ENCODE assay signal across 12 cellular contexts in the genomic region with DNA sequence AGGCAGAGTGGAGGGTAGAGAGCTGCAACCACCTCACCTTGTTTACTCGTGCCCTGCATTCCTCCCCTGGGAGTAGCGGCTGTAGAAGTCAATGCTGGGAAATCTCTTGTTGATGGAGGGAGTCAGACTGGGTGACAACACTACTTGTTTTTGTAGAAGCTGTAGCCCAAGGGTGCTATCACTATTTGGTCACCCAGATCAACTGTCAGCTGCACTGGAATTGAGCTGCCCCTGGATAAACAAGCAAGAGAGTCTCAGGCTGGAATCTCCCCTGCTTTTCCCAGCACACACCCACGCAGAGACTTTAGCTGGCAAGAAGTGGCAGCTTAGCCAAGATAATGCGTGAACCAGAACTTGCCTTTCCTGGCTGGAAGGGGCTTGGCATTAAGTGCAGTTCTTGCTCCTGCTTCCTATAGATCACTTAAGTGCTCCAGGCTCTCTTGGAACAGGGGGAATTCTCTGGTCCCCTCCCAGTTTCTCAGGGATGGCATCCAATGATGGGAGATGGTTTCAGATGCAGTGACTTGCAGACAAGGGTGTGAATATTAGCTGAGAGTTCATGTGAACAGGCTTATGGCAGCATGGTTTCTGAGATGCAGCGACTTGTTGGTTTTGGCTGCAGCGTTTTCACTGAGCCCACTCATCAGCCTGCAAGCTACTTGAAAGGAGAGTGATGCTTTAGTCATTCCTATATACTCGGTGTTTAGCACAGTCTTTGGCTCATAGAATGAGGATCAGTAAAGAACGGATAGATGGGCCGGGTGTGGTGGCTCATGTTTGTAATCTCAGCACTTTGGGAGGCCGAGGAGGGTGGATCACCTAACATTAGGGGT. TPM values are rescaled to one million over a fixed set of nuclear protein-coding genes. Genes with fewer than 3 reads are reported as not detected.
DNase-seq lines count a peak whose midpoint lies in the region; TF ChIP-seq lines count a peak whose summit lies in the region.
"Had no signal": no experiment of that assay in that cellular context is flagged by ENCODE, and none has a peak within 500 bp of the region (broad histone marks: within the 10 kb centered on the region; RNA-seq: fewer than 3 reads in every experiment).

No MANE protein-coding gene starts in this region.

- peaks cover 55% of the 10 kb centered on the region for H3K4me1 ChIP-seq in suprapubic skin

- H3K27me3 ChIP-seq in suprapubic skin: no peaks in the 10 kb centered on the region

- H3K36me3 Mint-ChIP-seq in brain: peaks cover 33% of the 10 kb centered on the region

- no peak for TF ChIP-seq EP300 in suprapubic skin (IDR thresholded peaks at IDR 0.05)

- H3K9me3 ChIP-seq in suprapubic skin: no peaks in the 10 kb centered on the region

- DNase-seq in NCI-H1092 treated with DMSO at 0.1 percent for 48 hours (lab: John Stamatoyannopoulos, UW) (peak; percentile 24), NCI-H1092 (lab: John Stamatoyannopoulos, UW) (no peak), kidney tubule cell (ENCODE audit: low spot score) (peak; percentile 10), suprapubic skin (ENCODE audit: low spot score in 2 of 2) (peak in 1 of 2 donors; percentile 46), retina (no peak), nucleus accumbens (lab: John Stamatoyannopoulos, UW) (no peak), NCI-H1694 (lab: John Stamatoyannopoulos, UW) (no peak)
- DNase-seq: 8988T; activated CD4-positive, alpha-beta T cell treated with anti-CD3 and anti-CD28 coated beads, Interleukin-2, amount 50 U/mL, for 48 hours; caudate nucleus; stimulated activated CD4-positive, alpha-beta T cell treated with anti-CD3 and anti-CD28 coated beads, Interleukin-12 subunit alpha, Interleukin-12 subunit beta, amount 100 ng/mL, for 4 hours had no signal

- WGBS in suprapubic skin: 41% methylated on average over 8 of the region's 10 CpGs

- peak overlapping the region in 4 of 5 experiments; percentile 40 to 83 (median 72) for H3K27ac Mint-ChIP-seq in brain

- H3K4me3 Mint-ChIP-seq in brain: no peak overlapping the region

- H3K4me1 Mint-ChIP-seq in brain: peaks cover 64% of the 10 kb centered on the region

- TF ChIP-seq CTCF in brain (conservative IDR thresholded peaks at IDR 0.05) (no peak), suprapubic skin (IDR thresholded peaks at IDR 0.05) (no peak)

- peak overlapping the region; percentile 81 for H3K27ac ChIP-seq in suprapubic skin

- no peaks in the 10 kb centered on the region for H3K9me3 Mint-ChIP-seq in brain

- H3K27me3 Mint-ChIP-seq in brain: no peaks in the 10 kb centered on the region

- no peaks in the 10 kb centered on the region for H3K36me3 ChIP-seq in suprapubic skin

- no peak overlapping the region for H3K4me3 ChIP-seq in suprapubic skin

- TF ChIP-seq POLR2A in suprapubic skin (IDR thresholded peaks at IDR 0.05): no peak

RNA-seq across cellular contexts. Expression of a gene that starts 16.8 kb away (rescaled TPM):
- polyA plus RNA-seq in brain (ENCODE audit: insufficient read depth, low read depth, low replicate concordance): 95.2 TPM
- 100 to 1,000 TPM; 164 to 220 (median 166) TPM for total RNA-seq in suprapubic skin

Comparison
In these comparisons a context has a peak if more than half of its experiments do, and no peak if none do; other contexts are left out.
1. DNase-seq: peak in NCI-H1092 treated with DMSO at 0.1 percent for 48 hours (single experiment) and kidney tubule cell (single experiment); none in NCI-H1092 (single experiment), retina (single experiment), nucleus accumbens (0 of 56) and NCI-H1694 (single experiment).